In the genomic region with DNA sequence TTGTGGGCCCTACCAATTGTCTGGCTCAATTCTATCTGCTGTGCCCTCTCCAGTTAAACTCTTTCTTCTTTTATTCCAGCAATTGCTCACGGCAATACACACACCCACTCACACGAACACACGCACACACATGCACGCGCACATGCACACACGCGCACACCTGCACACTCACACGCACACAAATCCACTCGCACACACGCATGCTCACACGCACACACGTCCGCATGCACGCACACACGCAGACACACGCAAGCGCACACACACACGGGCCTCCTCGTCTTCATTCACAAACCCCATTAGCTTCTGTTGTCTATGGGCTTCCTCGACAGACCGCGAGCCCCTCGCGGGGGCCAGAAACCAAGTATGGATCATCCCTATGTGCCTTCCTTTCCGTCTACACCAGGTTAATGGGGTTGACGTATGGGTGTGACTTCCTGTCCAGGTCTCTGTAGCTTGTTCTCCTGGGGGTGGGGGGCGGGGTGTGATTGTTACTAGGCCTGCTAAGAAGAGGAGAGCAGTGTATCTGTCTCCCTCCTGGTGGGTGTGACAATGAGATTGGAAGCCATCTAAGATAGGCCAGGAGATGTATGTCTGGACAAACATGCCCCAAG, we compare ENCODE assay signal across 7 cellular contexts. TPM values are rescaled to one million over a fixed set of nuclear protein-coding genes. Genes with fewer than 3 reads are reported as not detected.
A peak's percentile ranks its signal among the peaks of the same experiment; 100 is the strongest.
DNase-seq lines count a peak whose midpoint lies in the region; ATAC-seq and TF ChIP-seq lines count a peak whose summit lies in the region.

No MANE protein-coding gene starts in this region.

- no peaks in the 10 kb centered on the region for H3K36me3 Mint-ChIP-seq in activated naive CD8-positive, alpha-beta T cell treated with anti-CD3 and anti-CD28 coated beads for 36 hours
- peaks cover 17% of the 10 kb centered on the region for H3K36me3 Mint-ChIP-seq in stimulated activated effector memory CD8-positive, alpha-beta T cell treated with anti-CD3 and anti-CD28 coated beads, Interleukin-12 subunit alpha, Interleukin-12 subunit beta, amount 100 ng/mL, for 72 hours

- H3K27me3 Mint-ChIP-seq in activated naive CD8-positive, alpha-beta T cell treated with anti-CD3 and anti-CD28 coated beads for 36 hours = no peaks in the 10 kb centered on the region

- peak overlapping the region; percentile 11 for H3K27ac Mint-ChIP-seq in activated naive CD8-positive, alpha-beta T cell treated with anti-CD3 and anti-CD28 coated beads for 36 hours
- H3K27ac Mint-ChIP-seq in stimulated activated effector memory CD8-positive, alpha-beta T cell treated with anti-CD3 and anti-CD28 coated beads, Interleukin-12 subunit alpha, Interleukin-12 subunit beta, amount 100 ng/mL, for 72 hours = peak overlapping the region; percentile 8

- no peak for ATAC-seq in stimulated activated effector memory CD8-positive, alpha-beta T cell treated with anti-CD3 and anti-CD28 coated beads, Interleukin-12 subunit alpha, Interleukin-12 subunit beta, amount 100 ng/mL, for 72 hours

- no peak overlapping the region for H3K4me3 Mint-ChIP-seq in activated naive CD8-positive, alpha-beta T cell treated with anti-CD3 and anti-CD28 coated beads for 36 hours
- H3K4me3 Mint-ChIP-seq in stimulated activated effector memory CD8-positive, alpha-beta T cell treated with anti-CD3 and anti-CD28 coated beads, Interleukin-12 subunit alpha, Interleukin-12 subunit beta, amount 100 ng/mL, for 72 hours = no peak overlapping the region

- H3K4me3 ChIP-seq in HFF-Myc (replicated peaks; ENCODE audit: low read depth, low read length) = peak overlapping the region; percentile 56
- peak overlapping the region; percentile 38 for H3K4me3 ChIP-seq in iPS-11a (ENCODE audit: low read depth, low read length)

- TF ChIP-seq CTCF in HFF-Myc (IDR thresholded peaks at IDR 0.05; ENCODE audit: low read depth, low read length, missing control alignments) = no peak

- no peaks in the 10 kb centered on the region for H3K9me3 Mint-ChIP-seq in activated naive CD8-positive, alpha-beta T cell treated with anti-CD3 and anti-CD28 coated beads for 36 hours
- no peaks in the 10 kb centered on the region for H3K9me3 Mint-ChIP-seq in stimulated activated effector memory CD8-positive, alpha-beta T cell treated with anti-CD3 and anti-CD28 coated beads, Interleukin-12 subunit alpha, Interleukin-12 subunit beta, amount 100 ng/mL, for 72 hours

- peaks cover 33% of the 10 kb centered on the region for H3K4me1 Mint-ChIP-seq in activated naive CD8-positive, alpha-beta T cell treated with anti-CD3 and anti-CD28 coated beads for 36 hours
- peaks cover 47% of the 10 kb centered on the region for H3K4me1 Mint-ChIP-seq in stimulated activated effector memory CD8-positive, alpha-beta T cell treated with anti-CD3 and anti-CD28 coated beads, Interleukin-12 subunit alpha, Interleukin-12 subunit beta, amount 100 ng/mL, for 72 hours

- DNase-seq in HFF-Myc (ENCODE audit: extremely low read depth, low read depth) = peak; percentile 37
- no peak for DNase-seq in activated naive CD8-positive, alpha-beta T cell treated with anti-CD3 and anti-CD28 coated beads for 36 hours
- no peak for DNase-seq in stimulated activated effector memory CD8-positive, alpha-beta T cell treated with anti-CD3 and anti-CD28 coated beads, Interleukin-12 subunit alpha, Interleukin-12 subunit beta, amount 100 ng/mL, for 72 hours (ENCODE audit: low spot score in 2 of 2)
- no peak for DNase-seq in NCI-H345 treated with DMSO at 0.1 percent for 48 hours (lab: John Stamatoyannopoulos, UW; ENCODE audit: unreplicated experiment)
- no peak for DNase-seq in NCI-H526 (lab: John Stamatoyannopoulos, UW)
- DNase-seq in GM03348 (ENCODE audit: low spot score) = no peak

RNA-seq across cellular contexts. Expression of gene CTF1, which starts 0.7 kb away (rescaled TPM):
- total RNA-seq in activated naive CD8-positive, alpha-beta T cell treated with anti-CD3 and anti-CD28 coated beads for 36 hours = under 1 TPM; 0.16 to 0.38 TPM

RNA-seq across cellular contexts. Expression of gene BCL7C, which starts 1.8 kb away (rescaled TPM):
- total RNA-seq in activated naive CD8-positive, alpha-beta T cell treated with anti-CD3 and anti-CD28 coated beads for 36 hours = 10 to 100 TPM; 20.8 to 22.0 TPM

RNA-seq across cellular contexts. Expression of gene FBXL19, which starts 27.7 kb away (rescaled TPM):
- total RNA-seq in activated naive CD8-positive, alpha-beta T cell treated with anti-CD3 and anti-CD28 coated beads for 36 hours = 10 to 100 TPM; 24.9 to 27.0 TPM

RNA-seq across cellular contexts. Expression of gene ORAI3, which starts 53.2 kb away (rescaled TPM):
- 1 to 10 TPM; 5.4 to 5.7 TPM for total RNA-seq in activated naive CD8-positive, alpha-beta T cell treated with anti-CD3 and anti-CD28 coated beads for 36 hours
